Comparison of ENCODE assay signal across 16 cellular contexts in genomic region chr5:108629779-108630178, GRCh38.
"Had no signal": no experiment of that assay in that cellular context is flagged by ENCODE, and none has a peak within 500 bp of the region (broad histone marks: within the 10 kb centered on the region; RNA-seq: fewer than 3 reads in every experiment).

No MANE protein-coding gene starts in this region.

- H3K9me3 Mint-ChIP-seq: naive thymus-derived CD8-positive, alpha-beta T cell; stimulated activated naive B cell treated with anti-CD40 and anti-IgM and Interleukin-4, amounts not matched to agents 10 μg/mL and 1 μg/mL and 100 μg/mL, for 72 hours had no signal

- H3K27ac ChIP-seq: colonic mucosa, foreskin keratinocyte, neutrophil, skin epidermis, stomach, thoracic aorta, transverse colon had no signal

- H3K9me3 ChIP-seq: colonic mucosa, neutrophil, stomach, thoracic aorta, transverse colon had no signal

- H3K27me3 ChIP-seq: colonic mucosa, neutrophil, stomach, transverse colon had no signal

- H3K36me3 Mint-ChIP-seq: naive thymus-derived CD8-positive, alpha-beta T cell; stimulated activated naive B cell treated with anti-CD40 and anti-IgM and Interleukin-4, amounts not matched to agents 10 μg/mL and 1 μg/mL and 100 μg/mL, for 72 hours had no signal

- H3K4me3 ChIP-seq: colonic mucosa, skin epidermis, stomach, thoracic aorta, transverse colon had no signal

- ATAC-seq: foreskin keratinocyte; left colon; naive thymus-derived CD8-positive, alpha-beta T cell; sciatic nerve; stimulated activated naive B cell treated with anti-CD40 and anti-IgM and Interleukin-4, amounts not matched to agents 10 μg/mL and 1 μg/mL and 100 μg/mL, for 72 hours had no signal

- H3K4me3 Mint-ChIP-seq: naive thymus-derived CD8-positive, alpha-beta T cell; stimulated activated naive B cell treated with anti-CD40 and anti-IgM and Interleukin-4, amounts not matched to agents 10 μg/mL and 1 μg/mL and 100 μg/mL, for 72 hours had no signal

- H3K4me1 Mint-ChIP-seq: naive thymus-derived CD8-positive, alpha-beta T cell had no signal

- DNase-seq: colonic mucosa; dermis blood vessel endothelial cell; foreskin keratinocyte; left colon; naive thymus-derived CD8-positive, alpha-beta T cell; posterior cingulate gyrus; stimulated activated CD4-positive, alpha-beta T cell treated with anti-CD3 and anti-CD28 coated beads, Interleukin-2, amount 100 ng/mL, for 24 hours; stimulated activated CD4-positive, alpha-beta T cell treated with anti-CD3 and anti-CD28 coated beads, Interleukin-4, amount 100 ng/mL, for 4 hours; stimulated activated naive B cell treated with anti-CD40 and anti-IgM and Interleukin-4, amounts not matched to agents 10 μg/mL and 1 μg/mL and 100 μg/mL, for 72 hours; stomach; substantia nigra; transverse colon had no signal

- H3K27ac Mint-ChIP-seq: naive thymus-derived CD8-positive, alpha-beta T cell; stimulated activated naive B cell treated with anti-CD40 and anti-IgM and Interleukin-4, amounts not matched to agents 10 μg/mL and 1 μg/mL and 100 μg/mL, for 72 hours had no signal

- H3K4me1 ChIP-seq: colonic mucosa, foreskin keratinocyte, stomach, transverse colon had no signal

- H3K36me3 ChIP-seq: colonic mucosa, neutrophil, stomach, thoracic aorta, transverse colon had no signal
